Comparison of ENCODE assay signal across 22 cellular contexts in genomic region chr14:72758420-72758819, GRCh38.
DNase-seq lines count a peak whose midpoint lies in the region; ATAC-seq and TF ChIP-seq lines count a peak whose summit lies in the region.
"Had no signal": no experiment of that assay in that cellular context is flagged by ENCODE, and none has a peak within 500 bp of the region (broad histone marks: within the 10 kb centered on the region; RNA-seq: fewer than 3 reads in every experiment).

No MANE protein-coding gene starts in this region.

- no peaks in the 10 kb centered on the region for H3K27me3 ChIP-seq in GM23338 (ENCODE audit: insufficient read depth)
- H3K27me3 ChIP-seq in H7 (ENCODE audit: control insufficient read depth, insufficient read depth, low read length): no peaks in the 10 kb centered on the region; the same call in 1 of the 2 replicates
- H3K27me3 ChIP-seq in endodermal cell (ENCODE audit: control insufficient read depth, insufficient read depth, low read length, poor library complexity, severe bottlenecking): peaks cover 1% of the 10 kb centered on the region

- H3K27me3 Mint-ChIP-seq in GM23338 (ENCODE audit: insufficient read depth, low read depth, poor library complexity) (no peaks in the 10 kb centered on the region), endodermal cell (ENCODE audit: insufficient read depth) (peaks cover 25% of the 10 kb centered on the region)
- H3K27me3 Mint-ChIP-seq in activated naive CD4-positive, alpha-beta T cell treated with anti-CD3 and anti-CD28 coated beads, Interleukin-2, amount 10 ng/mL, durations not matched to agents 7 days and 5 days: peaks cover 24% of the 10 kb centered on the region

- H3K4me1 ChIP-seq in GM23338 (ENCODE audit: insufficient read depth): no peaks in the 10 kb centered on the region
- no peaks in the 10 kb centered on the region for H3K4me1 ChIP-seq in endodermal cell (ENCODE audit: control insufficient read depth, insufficient read depth, low read length)
- H3K4me1 ChIP-seq: A549, Caco-2 had no signal

- no peak overlapping the region for H3K4me2 ChIP-seq in GM23338
- H3K4me2 ChIP-seq: A549 had no signal

- no peaks in the 10 kb centered on the region for H3K79me2 ChIP-seq in GM23338 (replicated peaks; ENCODE audit: insufficient read depth)

- TF ChIP-seq CTCF in GM23338 (conservative IDR thresholded peaks at IDR 0.05; ENCODE audit: low read depth in 2 of 2) (peak; percentile 64 to 70), endodermal cell (conservative IDR thresholded peaks at IDR 0.05) (peak; percentile 63)

- in situ Hi-C loops in SK-MEL-5 (cut with HindIII; ENCODE audit: low pct_unique_long_range_greater_than_20kb, low sequenced_read_pairs): no loop called here

- H3K9me3 Mint-ChIP-seq in GM23338 (peaks cover 21% of the 10 kb centered on the region), endodermal cell (peaks cover 23% of the 10 kb centered on the region)
- peaks cover 35% of the 10 kb centered on the region for H3K9me3 Mint-ChIP-seq in activated naive CD4-positive, alpha-beta T cell treated with anti-CD3 and anti-CD28 coated beads, Interleukin-2, amount 10 ng/mL, durations not matched to agents 7 days and 5 days

- no peak overlapping the region for H2AFZ ChIP-seq in GM23338

- H3K4me3 ChIP-seq in GM23338 (no peak overlapping the region), H7 (ENCODE audit: insufficient read depth, low read depth, low read length) (no peak overlapping the region), endodermal cell (ENCODE audit: low read length) (no peak overlapping the region)
- H3K4me3 ChIP-seq: A549 had no signal

- no peak overlapping the region for H3K9ac ChIP-seq in endodermal cell (ENCODE audit: extremely low read depth, low read length, poor library complexity, severe bottlenecking)

- peaks cover 7% of the 10 kb centered on the region; the same call in 1 of the 2 replicates for H3K36me3 ChIP-seq in GM23338 (ENCODE audit: insufficient read depth)
- H3K36me3 ChIP-seq in H7 (replicated peaks; ENCODE audit: control insufficient read depth, insufficient read depth, low read length): no peaks in the 10 kb centered on the region
- no peaks in the 10 kb centered on the region for H3K36me3 ChIP-seq in endodermal cell (ENCODE audit: control insufficient read depth, insufficient read depth, low read length)

- ATAC-seq in GM23338: peak; percentile 80
- ATAC-seq: A549; CD8-positive, alpha-beta T cell; HCT116; Panc1 had no signal

- H3K9me2 ChIP-seq in GM23338 (ENCODE audit: insufficient read depth): no peaks in the 10 kb centered on the region

- H3K9me3 ChIP-seq in endodermal cell (ENCODE audit: control insufficient read depth, low read length): peaks cover 31% of the 10 kb centered on the region

- H3K27ac ChIP-seq in GM23338 (ENCODE audit: low read depth) (no peak overlapping the region), endodermal cell (ENCODE audit: low read depth, low read length) (no peak overlapping the region)
- H3K27ac ChIP-seq: A549, C4-2B, RWPE1 had no signal

- CTCF ChIA-PET in activated naive CD4-positive, alpha-beta T cell treated with anti-CD3 and anti-CD28 coated beads, Interleukin-2, amount 10 ng/mL, durations not matched to agents 7 days and 5 days (lab: Charles Lee): no interaction called here

- H3K4me1 Mint-ChIP-seq in GM23338: no peaks in the 10 kb centered on the region
- H3K4me1 Mint-ChIP-seq in endodermal cell: peaks cover 5% of the 10 kb centered on the region
- no peaks in the 10 kb centered on the region for H3K4me1 Mint-ChIP-seq in activated naive CD4-positive, alpha-beta T cell treated with anti-CD3 and anti-CD28 coated beads, Interleukin-2, amount 10 ng/mL, durations not matched to agents 7 days and 5 days

- no peaks in the 10 kb centered on the region for H4K20me1 ChIP-seq in GM23338 (replicated peaks; ENCODE audit: insufficient read depth)

- no peaks in the 10 kb centered on the region for H3F3A ChIP-seq in GM23338 (replicated peaks; ENCODE audit: low read depth)

- 91 to 93% methylated on average over 5 of the region's 5 CpGs for WGBS in endodermal cell (ENCODE audit: insufficient coverage in 1 of 2, insufficient read length in 1 of 2), 2 experiments

- H3K4me3 Mint-ChIP-seq in GM23338 (no peak overlapping the region), endodermal cell (no peak overlapping the region)
- no peak overlapping the region for H3K4me3 Mint-ChIP-seq in activated naive CD4-positive, alpha-beta T cell treated with anti-CD3 and anti-CD28 coated beads, Interleukin-2, amount 10 ng/mL, durations not matched to agents 7 days and 5 days
- H3K4me3 Mint-ChIP-seq: CD8-positive, alpha-beta T cell had no signal

- H3K36me3 Mint-ChIP-seq in GM23338 (ENCODE audit: low read depth) (peaks cover 9% of the 10 kb centered on the region; the same call in 2 of the 3 replicates), endodermal cell (ENCODE audit: low read depth) (no peaks in the 10 kb centered on the region)
- H3K36me3 Mint-ChIP-seq in activated naive CD4-positive, alpha-beta T cell treated with anti-CD3 and anti-CD28 coated beads, Interleukin-2, amount 10 ng/mL, durations not matched to agents 7 days and 5 days: peaks cover 8% of the 10 kb centered on the region

- DNase-seq in GM23338 (ENCODE audit: low spot score): peak; percentile 63
- DNase-seq in H7: peak; percentile 51
- DNase-seq in SK-MEL-5 (ENCODE audit: low read depth, low spot score): peak; percentile 34
- peak; percentile 49 for DNase-seq in endodermal cell
- no peak for DNase-seq in activated naive CD4-positive, alpha-beta T cell treated with anti-CD3 and anti-CD28 coated beads, Interleukin-2, amount 10 ng/mL, durations not matched to agents 7 days and 5 days
- DNase-seq in AML-193 (lab: John Stamatoyannopoulos, UW): no peak
- no peak for DNase-seq in OCI-M1 (lab: John Stamatoyannopoulos, UW)
- DNase-seq: Caco-2; CD8-positive, alpha-beta T cell; KBM-7; MV-4-11; NCI-H1105; NCI-H2029; NCI-H2227 treated with DMSO at 0.1 percent for 48 hours; NCI-H526 treated with DMSO at 0.1 percent for 48 hours; SHP77; T-helper 1 cell had no signal

- no peak overlapping the region for H3K27ac Mint-ChIP-seq in GM23338
- no peak overlapping the region for H3K27ac Mint-ChIP-seq in endodermal cell
- H3K27ac Mint-ChIP-seq in activated naive CD4-positive, alpha-beta T cell treated with anti-CD3 and anti-CD28 coated beads, Interleukin-2, amount 10 ng/mL, durations not matched to agents 7 days and 5 days: no peak overlapping the region
- H3K27ac Mint-ChIP-seq: CD8-positive, alpha-beta T cell had no signal

TF ChIP-seq in GM23338, 12 proteins besides CTCF, POLR2A, EP300 and RAD21:
- TF ChIP-seq JUNB (IDR thresholded peaks at IDR 0.05; ENCODE audit: unreplicated experiment): no peak
- TF ChIP-seq EZH2 (IDR thresholded peaks at IDR 0.05; ENCODE audit: low read depth, unreplicated experiment): no peak
- no peak for TF ChIP-seq REST (IDR thresholded peaks at IDR 0.05; ENCODE audit: unreplicated experiment)
- TF ChIP-seq ZNF114 (CRISPR knock-in tag; IDR thresholded peaks at IDR 0.05): no peak
- no peak for TF ChIP-seq STAT1 (IDR thresholded peaks at IDR 0.05; ENCODE audit: unreplicated experiment)
- TF ChIP-seq EZH2phosphoT487 (IDR thresholded peaks at IDR 0.05; ENCODE audit: unreplicated experiment): no peak

Comparison
In these comparisons a context has a peak if more than half of its experiments do, and no peak if none do; other contexts are left out.
1. DNase-seq: peak in GM23338 (single experiment), H7 (single experiment), SK-MEL-5 (single experiment) and endodermal cell (single experiment); none in activated naive CD4-positive, alpha-beta T cell treated with anti-CD3 and anti-CD28 coated beads, Interleukin-2, amount 10 ng/mL, durations not matched to agents 7 days and 5 days (single experiment), AML-193 (0 of 2) and OCI-M1 (single experiment).